In the genomic region with DNA sequence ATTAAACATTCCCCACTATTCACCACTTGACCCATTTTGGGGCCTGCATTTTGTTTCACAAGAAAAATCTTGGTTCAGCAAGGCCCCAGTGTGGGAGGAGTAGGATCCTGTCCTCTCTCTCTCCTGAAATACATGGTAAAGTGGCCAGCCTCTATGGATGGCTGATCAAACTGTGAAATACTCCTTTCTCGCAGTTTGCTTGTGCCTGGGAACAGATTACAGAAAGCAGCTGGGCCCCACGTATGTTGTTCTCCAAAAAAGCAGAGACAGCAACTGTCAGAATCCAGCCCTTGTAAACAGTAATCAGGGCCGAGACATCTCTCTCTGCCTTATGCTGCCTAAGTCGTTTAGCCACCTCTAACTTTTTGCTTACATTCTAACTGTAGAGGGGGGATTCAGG, we compare ENCODE assay signal across 18 cellular contexts.
DNase-seq lines count a peak whose midpoint lies in the region; TF ChIP-seq lines count a peak whose summit lies in the region.
"Had no signal": no experiment of that assay in that cellular context is flagged by ENCODE, and none has a peak within 500 bp of the region (broad histone marks: within the 10 kb centered on the region; RNA-seq: fewer than 3 reads in every experiment).

No MANE protein-coding gene starts in this region.

- H3K4me3 ChIP-seq in dorsolateral prefrontal cortex, result no peak overlapping the region
- H3K4me3 ChIP-seq in mesendoderm (ENCODE audit: low read length), result no peak overlapping the region
- no peak overlapping the region for H3K4me3 ChIP-seq in thyroid gland (replicated peaks in 1 of 3)
- H3K4me3 ChIP-seq: BLaER1, GM12878, PC-9 had no signal

- H3K9ac ChIP-seq in mesendoderm (ENCODE audit: low read length), result no peak overlapping the region
- H3K9ac ChIP-seq: BLaER1 had no signal

- H3K4me2 ChIP-seq in mesendoderm (ENCODE audit: low read length), result no peak overlapping the region
- H3K4me2 ChIP-seq: BLaER1, PC-9 had no signal

- no peak for TF ChIP-seq POLR2A in thyroid gland (IDR thresholded peaks at IDR 0.05)

- H3K79me2 ChIP-seq in mesendoderm (ENCODE audit: control insufficient read depth, insufficient read depth, low read length), result no peaks in the 10 kb centered on the region

- no peak overlapping the region for H2BK15ac ChIP-seq in mesendoderm (replicated peaks; ENCODE audit: low read depth)

- no peaks in the 10 kb centered on the region for H3K36me3 ChIP-seq in mesendoderm (ENCODE audit: control insufficient read depth, insufficient read depth, low read length)
- peaks cover 0 to 4% of the 10 kb centered on the region in 2 donors for H3K36me3 ChIP-seq in thyroid gland

- H3K36me3 Mint-ChIP-seq in T-helper 2 cell treated with Interferon-gamma antibody and Interleukin-4, amounts not matched to agents 5 μg/mL and 100 μg/mL, for 36 hours (ENCODE audit: low read depth), result no peaks in the 10 kb centered on the region

- no peak overlapping the region for H3K4ac ChIP-seq in mesendoderm (ENCODE audit: low read depth, low read length)

- H3K4me1 Mint-ChIP-seq in T-helper 2 cell treated with Interferon-gamma antibody and Interleukin-4, amounts not matched to agents 5 μg/mL and 100 μg/mL, for 36 hours (ENCODE audit: low read depth), result peaks cover 10% of the 10 kb centered on the region

- no peaks in the 10 kb centered on the region for H3K4me1 ChIP-seq in mesendoderm (ENCODE audit: control insufficient read depth, low read depth, low read length)
- peaks cover 4 to 20% of the 10 kb centered on the region in 2 donors for H3K4me1 ChIP-seq in thyroid gland

- H3K27ac ChIP-seq in dorsolateral prefrontal cortex (peak overlapping the region; percentile 13 to 87 (median 76)), mesendoderm (ENCODE audit: low read depth, low read length) (no peak overlapping the region), thyroid gland (peak overlapping the region; percentile 0 to 31 (median 15))
- H3K27ac ChIP-seq: BLaER1, PC-9 had no signal

- TF ChIP-seq CTCF in dorsolateral prefrontal cortex (IDR thresholded peaks at IDR 0.05 in 54 of 56, conservative IDR thresholded peaks at IDR 0.05 in 2 of 56; ENCODE audit: low read depth in 1 of 56, partially characterized antibody in 56 of 56), result no peak
- no peak for TF ChIP-seq CTCF in thyroid gland (IDR thresholded peaks at IDR 0.05)

- H3K4me3 Mint-ChIP-seq in T-helper 2 cell treated with Interferon-gamma antibody and Interleukin-4, amounts not matched to agents 5 μg/mL and 100 μg/mL, for 36 hours, result no peak overlapping the region
- H3K4me3 Mint-ChIP-seq: CD8-positive, alpha-beta T cell had no signal

- no peak overlapping the region for H3K23ac ChIP-seq in mesendoderm (ENCODE audit: low read length)

- H3K27me3 Mint-ChIP-seq in T-helper 2 cell treated with Interferon-gamma antibody and Interleukin-4, amounts not matched to agents 5 μg/mL and 100 μg/mL, for 36 hours (ENCODE audit: low read depth), result no peaks in the 10 kb centered on the region

- H3K27me3 ChIP-seq in dorsolateral prefrontal cortex (no peaks in the 10 kb centered on the region), mesendoderm (ENCODE audit: insufficient read depth, low read length, poor library complexity) (no peaks in the 10 kb centered on the region), thyroid gland (no peaks in the 10 kb centered on the region)
- H3K27me3 ChIP-seq: BLaER1 had no signal

- no CpG with 5 or more reads among the region's 4 CpGs for WGBS in mesendoderm (ENCODE audit: extremely low coverage, insufficient coverage, low lambda C conversion rate)
- WGBS in thyroid gland, 2 donors, result 34 to 60% methylated on average over 4 of the region's 4 CpGs

- H3K9me3 Mint-ChIP-seq in T-helper 2 cell treated with Interferon-gamma antibody and Interleukin-4, amounts not matched to agents 5 μg/mL and 100 μg/mL, for 36 hours, result no peaks in the 10 kb centered on the region
- H3K9me3 Mint-ChIP-seq: CD8-positive, alpha-beta T cell had no signal

- intact Hi-C loops in dorsolateral prefrontal cortex (cut with DNase I), result loop anchor here in 1 of 2 donors (10.0 kb wide), 1 partner anchor 602 kb away; no protein-coding TSS in a partner anchor
- intact Hi-C loops in thyroid gland (cut with DNase I), result no loop called here

- H3K9me3 ChIP-seq in thyroid gland, result no peaks in the 10 kb centered on the region
- H3K9me3 ChIP-seq: BLaER1 had no signal

- peak overlapping the region; percentile 36 for H2BK120ac ChIP-seq in mesendoderm (ENCODE audit: low read depth, low read length)

- H3K27ac Mint-ChIP-seq in T-helper 2 cell treated with Interferon-gamma antibody and Interleukin-4, amounts not matched to agents 5 μg/mL and 100 μg/mL, for 36 hours, result no peak overlapping the region
- H3K27ac Mint-ChIP-seq: CD8-positive, alpha-beta T cell had no signal

- DNase-seq in NCI-H2171 treated with DMSO at 0.1 percent for 48 hours (lab: John Stamatoyannopoulos, UW), result peak; percentile 41
- DNase-seq in NCI-H2171 (lab: John Stamatoyannopoulos, UW), result no peak
- peak in 2 of 10 donors; percentile 36 to 45 for DNase-seq in dorsolateral prefrontal cortex
- DNase-seq in mesendoderm, result no peak
- DNase-seq in thyroid gland, result peak; percentile 39
- DNase-seq in NCI-H526 (lab: John Stamatoyannopoulos, UW), result no peak
- DNase-seq in T-helper 2 cell treated with Interferon-gamma antibody and Interleukin-4, amounts not matched to agents 5 μg/mL and 100 μg/mL, for 36 hours (ENCODE audit: low spot score), result no peak
- no peak for DNase-seq in SK-N-DZ (ENCODE audit: low spot score)
- DNase-seq: CD8-positive, alpha-beta T cell; DMS79 treated with DMSO at 0.1 percent for 48 hours; GOT3; KBM-7; NCI-H1436; NCI-H2081; NCI-H226; PC-9 had no signal

- no peak overlapping the region for H2AK5ac ChIP-seq in mesendoderm (ENCODE audit: low read length)

- H3K79me1 ChIP-seq in mesendoderm (ENCODE audit: low read length), result no peaks in the 10 kb centered on the region

- no peak overlapping the region for H4K5ac ChIP-seq in mesendoderm (ENCODE audit: low read length)

- no peak overlapping the region for H3K18ac ChIP-seq in mesendoderm (ENCODE audit: low read length)

- no peak overlapping the region for H4K8ac ChIP-seq in mesendoderm (ENCODE audit: low read depth, low read length)

- H2BK5ac ChIP-seq in mesendoderm (ENCODE audit: low read length), result no peak overlapping the region

- H3K56ac ChIP-seq in mesendoderm (ENCODE audit: low read length), result no peak overlapping the region

Comparison
In these comparisons a context has a peak if more than half of its experiments do, and no peak if none do; other contexts are left out.
1. DNase-seq: peak in NCI-H2171 treated with DMSO at 0.1 percent for 48 hours (single experiment) and thyroid gland (2 of 2); none in NCI-H2171 (single experiment), mesendoderm (single experiment), NCI-H526 (0 of 2), T-helper 2 cell treated with Interferon-gamma antibody and Interleukin-4, amounts not matched to agents 5 μg/mL and 100 μg/mL, for 36 hours (single experiment) and SK-N-DZ (single experiment).